19 cellular contexts compared by ENCODE assay signal in genomic region chr5:160089549-160089948, GRCh38.
"Had no signal": no experiment of that assay in that cellular context is flagged by ENCODE, and none has a peak within 500 bp of the region (broad histone marks: within the 10 kb centered on the region; RNA-seq: fewer than 3 reads in every experiment).

No MANE protein-coding gene starts in this region.

- H3K27ac ChIP-seq: coronary artery, heart right ventricle, lower lobe of right lung, sigmoid colon, transverse colon, uterus had no signal

- H3K27ac Mint-ChIP-seq: activated CD4-positive, alpha-beta memory T cell treated with anti-CD3 and anti-CD28 coated beads for 36 hours; activated naive CD4-positive, alpha-beta T cell treated with anti-CD3 and anti-CD28 coated beads for 36 hours; stimulated activated naive B cell treated with anti-CD40 and anti-IgM and Interleukin-4, amounts not matched to agents 10 μg/mL and 1 μg/mL and 100 μg/mL, for 72 hours had no signal

- H3K27me3 Mint-ChIP-seq: activated CD4-positive, alpha-beta memory T cell treated with anti-CD3 and anti-CD28 coated beads for 36 hours; naive thymus-derived CD4-positive, alpha-beta T cell; stimulated activated naive B cell treated with anti-CD40 and anti-IgM and Interleukin-4, amounts not matched to agents 10 μg/mL and 1 μg/mL and 100 μg/mL, for 72 hours had no signal

- H3K4me3 Mint-ChIP-seq: activated CD4-positive, alpha-beta memory T cell treated with anti-CD3 and anti-CD28 coated beads for 36 hours; activated naive CD4-positive, alpha-beta T cell treated with anti-CD3 and anti-CD28 coated beads for 36 hours; naive thymus-derived CD4-positive, alpha-beta T cell; stimulated activated naive B cell treated with anti-CD40 and anti-IgM and Interleukin-4, amounts not matched to agents 10 μg/mL and 1 μg/mL and 100 μg/mL, for 72 hours had no signal

- H3K9me3 Mint-ChIP-seq: activated CD4-positive, alpha-beta memory T cell treated with anti-CD3 and anti-CD28 coated beads for 36 hours; activated naive CD4-positive, alpha-beta T cell treated with anti-CD3 and anti-CD28 coated beads for 36 hours; naive thymus-derived CD4-positive, alpha-beta T cell; stimulated activated naive B cell treated with anti-CD40 and anti-IgM and Interleukin-4, amounts not matched to agents 10 μg/mL and 1 μg/mL and 100 μg/mL, for 72 hours had no signal

- H3K36me3 ChIP-seq: uterus had no signal

- H3K27me3 ChIP-seq: heart right ventricle, sigmoid colon, transverse colon, uterus had no signal

- H3K4me1 ChIP-seq: sigmoid colon, uterus had no signal

- DNase-seq: activated CD4-positive, alpha-beta memory T cell treated with anti-CD3 and anti-CD28 coated beads for 36 hours; activated CD4-positive, alpha-beta T cell treated with anti-CD3 and anti-CD28 coated beads for 48 hours; activated CD4-positive, CD25-positive, alpha-beta regulatory T cell; activated naive CD4-positive, alpha-beta T cell treated with anti-CD3 and anti-CD28 coated beads for 36 hours; activated T-cell treated with anti-CD3 and anti-CD28 coated beads, Interleukin-2, amount 50 U/mL, for 48 hours; amygdala; heart right ventricle; lower lobe of right lung; mesendoderm; naive thymus-derived CD4-positive, alpha-beta T cell; retina; sigmoid colon; stimulated activated CD4-positive, alpha-beta T cell treated with anti-CD3 and anti-CD28 coated beads, Interleukin-15, amount 100 ng/mL, for 24 hours; stimulated activated naive B cell treated with anti-CD40 and anti-IgM and Interleukin-4, amounts not matched to agents 10 μg/mL and 1 μg/mL and 100 μg/mL, for 72 hours; T1000; transverse colon; uterus had no signal

- ATAC-seq: heart right ventricle; naive thymus-derived CD4-positive, alpha-beta T cell had no signal

- H3K9me3 ChIP-seq: heart right ventricle, lower lobe of right lung, sigmoid colon, transverse colon, uterus had no signal

- H3K4me3 ChIP-seq: coronary artery, heart right ventricle, lower lobe of right lung, sigmoid colon, smooth muscle cell, transverse colon, uterus had no signal
